Comparison of ENCODE assay signal across 9 cellular contexts in the genomic region with DNA sequence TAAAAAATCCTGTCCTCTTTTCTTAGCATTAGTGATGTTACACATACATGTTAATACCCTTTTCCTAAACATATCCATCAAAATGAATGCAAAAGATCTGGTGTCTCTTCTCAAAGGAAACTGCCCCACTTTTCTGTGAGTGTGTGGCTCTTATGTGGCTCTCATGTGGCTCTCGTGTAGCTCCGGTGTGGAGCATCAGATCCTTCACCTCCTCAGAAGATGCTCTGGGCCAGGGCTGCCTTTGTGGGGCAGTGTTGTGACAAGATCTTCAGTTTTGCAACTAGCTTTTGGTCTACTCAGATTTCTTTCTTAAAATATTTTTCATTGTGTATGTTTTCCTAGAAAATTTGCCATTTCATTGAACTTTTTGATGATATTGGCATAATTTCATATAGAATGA. TPM values are rescaled to one million over a fixed set of nuclear protein-coding genes. Genes with fewer than 3 reads are reported as not detected.
DNase-seq lines count a peak whose midpoint lies in the region; ATAC-seq and TF ChIP-seq lines count a peak whose summit lies in the region.
"Had no signal": no experiment of that assay in that cellular context is flagged by ENCODE, and none has a peak within 500 bp of the region (broad histone marks: within the 10 kb centered on the region; RNA-seq: fewer than 3 reads in every experiment).

No MANE protein-coding gene starts in this region.

- H3K4me1 ChIP-seq in A673 (ENCODE audit: insufficient read depth, low read length, poor library complexity, severe bottlenecking) (no peaks in the 10 kb centered on the region), hepatocyte (ENCODE audit: insufficient read depth) (peaks cover 11% of the 10 kb centered on the region)

- H3K4me2 ChIP-seq in hepatocyte: no peak overlapping the region

- peak; percentile 17 for DNase-seq in A673 (ENCODE audit: low spot score)
- DNase-seq in GM13976 (ENCODE audit: low spot score): no peak
- peak; percentile 72 for DNase-seq in activated CD4-positive, alpha-beta T cell treated with anti-CD3 and anti-CD28 coated beads, Interleukin-2, amount 10 ng/mL, durations not matched to agents 24 days and 14 days
- peak; percentile 52 for DNase-seq in hepatocyte (ENCODE audit: low spot score)
- no peak for DNase-seq in NCI-H510A (lab: John Stamatoyannopoulos, UW)
- no peak for DNase-seq in SK-N-DZ (ENCODE audit: low spot score)

- H2AFZ ChIP-seq in hepatocyte: no peak overlapping the region

- no peaks in the 10 kb centered on the region for H3K27me3 ChIP-seq in A673 (replicated peaks; ENCODE audit: insufficient read depth, low read depth, low read length, poor library complexity)
- H3K27me3 ChIP-seq in hepatocyte: no peaks in the 10 kb centered on the region

- H3K4me3 ChIP-seq in A673 (ENCODE audit: low read depth, low read length, poor library complexity, severe bottlenecking) (no peak overlapping the region), hepatocyte (no peak overlapping the region)

- H3K4me1 Mint-ChIP-seq in activated CD4-positive, alpha-beta T cell treated with anti-CD3 and anti-CD28 coated beads, Interleukin-2, amount 10 ng/mL, durations not matched to agents 24 days and 14 days: no peaks in the 10 kb centered on the region
- H3K4me1 Mint-ChIP-seq: activated naive CD4-positive, alpha-beta T cell treated with anti-CD3 and anti-CD28 coated beads, Interleukin-2, amount 50 U/mL, for 24 hours had no signal

- in situ Hi-C loops in GM13976 (cut with MboI; ENCODE audit: low sequenced_read_pairs, unreplicated experiment): no loop called here

- peaks cover 54% of the 10 kb centered on the region for H3K27me3 Mint-ChIP-seq in activated CD4-positive, alpha-beta T cell treated with anti-CD3 and anti-CD28 coated beads, Interleukin-2, amount 10 ng/mL, durations not matched to agents 24 days and 14 days

- H3K27ac ChIP-seq in A673 (ENCODE audit: low read depth, low read length, poor library complexity, severe bottlenecking) (no peak overlapping the region), hepatocyte (no peak overlapping the region)

- no TSS peak for BruUV-seq in A673 (replicated peaks; lab: Mats Ljungman, UMichigan)

- H3K36me3 ChIP-seq in A673 (ENCODE audit: insufficient read depth, low read length, poor library complexity, severe bottlenecking) (no peaks in the 10 kb centered on the region), hepatocyte (replicated peaks; ENCODE audit: insufficient read depth, low read depth) (no peaks in the 10 kb centered on the region)

- CTCF ChIA-PET in A673 (lab: Charles Lee): no interaction called here

- H4K20me1 ChIP-seq in hepatocyte (ENCODE audit: insufficient read depth, poor library complexity, severe bottlenecking): no peaks in the 10 kb centered on the region

- TF ChIP-seq CTCF in A673 (conservative IDR thresholded peaks at IDR 0.05; ENCODE audit: low read depth, low read length): peak; percentile 30; the same call in 1 of the 2 replicates
- peak; percentile 27 for TF ChIP-seq CTCF in GM13976 (IDR thresholded peaks at IDR 0.05; ENCODE audit: borderline replicate concordance, control extremely low read depth, extremely low read depth, insufficient read depth, missing control alignments)
- TF ChIP-seq CTCF in hepatocyte (IDR thresholded peaks at IDR 0.05; ENCODE audit: poor library complexity): peak; percentile 52

- no peaks in the 10 kb centered on the region for H3K9me3 Mint-ChIP-seq in activated CD4-positive, alpha-beta T cell treated with anti-CD3 and anti-CD28 coated beads, Interleukin-2, amount 10 ng/mL, durations not matched to agents 24 days and 14 days
- H3K9me3 Mint-ChIP-seq: activated naive CD4-positive, alpha-beta T cell treated with anti-CD3 and anti-CD28 coated beads, Interleukin-2, amount 50 U/mL, for 24 hours had no signal

- no peaks in the 10 kb centered on the region for H3K36me3 Mint-ChIP-seq in activated CD4-positive, alpha-beta T cell treated with anti-CD3 and anti-CD28 coated beads, Interleukin-2, amount 10 ng/mL, durations not matched to agents 24 days and 14 days (ENCODE audit: low read depth)
- H3K36me3 Mint-ChIP-seq: activated naive CD4-positive, alpha-beta T cell treated with anti-CD3 and anti-CD28 coated beads, Interleukin-2, amount 50 U/mL, for 24 hours had no signal

- no peak overlapping the region for H3K27ac Mint-ChIP-seq in activated CD4-positive, alpha-beta T cell treated with anti-CD3 and anti-CD28 coated beads, Interleukin-2, amount 10 ng/mL, durations not matched to agents 24 days and 14 days
- H3K27ac Mint-ChIP-seq: activated naive CD4-positive, alpha-beta T cell treated with anti-CD3 and anti-CD28 coated beads, Interleukin-2, amount 50 U/mL, for 24 hours had no signal

- no peaks in the 10 kb centered on the region for H3K9me2 ChIP-seq in hepatocyte (replicated peaks; ENCODE audit: insufficient read depth)

- intact Hi-C loops in A673 (cut with micrococcal nuclease; ENCODE audit: unreplicated experiment): no loop called here
- intact Hi-C loops in activated CD4-positive, alpha-beta T cell treated with anti-CD3 and anti-CD28 coated beads, Interleukin-2, amount 10 ng/mL, durations not matched to agents 24 days and 14 days (cut with micrococcal nuclease): no loop called here

- POLR2A ChIA-PET in A673 (lab: Charles Lee; ENCODE audit: low non-redundant PET): no interaction called here

- no peaks in the 10 kb centered on the region for H3K79me2 ChIP-seq in hepatocyte

- ATAC-seq in GM21576 (IDR thresholded peaks at IDR 0.05; ENCODE audit: unreplicated experiment) (no peak), GM19324 (IDR thresholded peaks at IDR 0.05; ENCODE audit: low FRiP score, unreplicated experiment) (no peak)

- 43% methylated on average over 2 of the region's 2 CpGs for WGBS in hepatocyte (ENCODE audit: low lambda C conversion rate, missing lambda C conversion rate)

- H3K9me3 ChIP-seq in A673 (ENCODE audit: low read depth, low read length, poor library complexity, severe bottlenecking) (no peaks in the 10 kb centered on the region), hepatocyte (ENCODE audit: low read depth) (no peaks in the 10 kb centered on the region)

- H3K4me3 Mint-ChIP-seq in activated CD4-positive, alpha-beta T cell treated with anti-CD3 and anti-CD28 coated beads, Interleukin-2, amount 10 ng/mL, durations not matched to agents 24 days and 14 days: no peak overlapping the region
- H3K4me3 Mint-ChIP-seq: activated naive CD4-positive, alpha-beta T cell treated with anti-CD3 and anti-CD28 coated beads, Interleukin-2, amount 50 U/mL, for 24 hours had no signal

RNA-seq across cellular contexts. Expression of gene GARNL3, which starts 19.3 kb away (rescaled TPM):
- 7.8 and 11.3 TPM in 2 replicates for total RNA-seq in A673 (2021)
- 3.1 and 3.3 TPM in 2 replicates for total RNA-seq in activated CD4-positive, alpha-beta T cell treated with anti-CD3 and anti-CD28 coated beads, Interleukin-2, amount 10 ng/mL, durations not matched to agents 24 days and 14 days
- 10.5 and 14.5 TPM in 2 replicates for total RNA-seq in hepatocyte
- 9.5 and 16.4 TPM in 2 replicates for polyA plus RNA-seq in hepatocyte
- polyA plus RNA-seq in SK-N-DZ (2014; cell fraction: cytosol; rRNA removed): 7.3 and 21.4 TPM in 2 replicates
- polyA plus RNA-seq in SK-N-DZ (2014; cell fraction: nucleus; rRNA removed): 65.7 and 138 TPM in 2 replicates

Comparison
In these comparisons a context has a peak if more than half of its experiments do, and no peak if none do; other contexts are left out.
1. DNase-seq: peak in A673 (single experiment), activated CD4-positive, alpha-beta T cell treated with anti-CD3 and anti-CD28 coated beads, Interleukin-2, amount 10 ng/mL, durations not matched to agents 24 days and 14 days (single experiment) and hepatocyte (single experiment); none in GM13976 (single experiment), NCI-H510A (single experiment) and SK-N-DZ (single experiment).
2. Peak in every context shown above with its lines, with median percentiles within 50 percentile points of each other: CTCF ChIP-seq.